Comparison of ENCODE assay signal across 1 cellular context in genomic region chr6:32089082-32089828, GRCh38.
A peak's percentile ranks its signal among the peaks of the same experiment; 100 is the strongest.
TF ChIP-seq lines count a peak whose summit lies in the region.

No MANE protein-coding gene starts in this region.

TF ChIP-seq in HepG2, 621 proteins besides CTCF, POLR2A, EP300 and RAD21 (continued from another document):
- TF ChIP-seq ZNF687 (CRISPR knock-in tag; IDR thresholded peaks at IDR 0.05): peak; percentile 39; the same call in 1 of the 2 replicates
- TF ChIP-seq SMAD9 (CRISPR knock-in tag; IDR thresholded peaks at IDR 0.05): no peak
- TF ChIP-seq SP1 (IDR thresholded peaks at IDR 0.05): no peak
- TF ChIP-seq SP1 (CRISPR knock-in tag; IDR thresholded peaks at IDR 0.05): no peak
- no peak for TF ChIP-seq PHF5A (CRISPR knock-in tag; IDR thresholded peaks at IDR 0.05; ENCODE audit: low read depth, unreplicated experiment)
- peak; percentile 35; the same call in 1 of the 2 replicates for TF ChIP-seq ZNF225 (CRISPR knock-in tag; IDR thresholded peaks at IDR 0.05)
- 0 out of 2 replicates have a peak, but pooled peaks have one; percentile 22 for TF ChIP-seq MAX (IDR thresholded peaks at IDR 0.05)
- TF ChIP-seq NKX3-1 (CRISPR knock-in tag; IDR thresholded peaks at IDR 0.05): no peak
- TF ChIP-seq RNF219 (CRISPR knock-in tag; IDR thresholded peaks at IDR 0.05): no peak
- no peak for TF ChIP-seq YY1 (IDR thresholded peaks at IDR 0.05; ENCODE audit: insufficient read depth, insufficient replicate concordance, low read depth, low read length)
